Comparison of ENCODE assay signal across 15 cellular contexts in genomic region chr16:19001788-19002187, GRCh38. TPM values are rescaled to one million over a fixed set of nuclear protein-coding genes. Genes with fewer than 3 reads are reported as not detected.
A peak's percentile ranks its signal among the peaks of the same experiment; 100 is the strongest.
DNase-seq lines count a peak whose midpoint lies in the region; ATAC-seq, FAIRE-seq and TF ChIP-seq lines count a peak whose summit lies in the region.
"Had no signal": no experiment of that assay in that cellular context is flagged by ENCODE, and none has a peak within 500 bp of the region (broad histone marks: within the 10 kb centered on the region; RNA-seq: fewer than 3 reads in every experiment).

No MANE protein-coding gene starts in this region.

- peak overlapping the region; percentile 18 for H3K27ac Mint-ChIP-seq in astrocyte (ENCODE audit: unreplicated experiment)
- H3K27ac Mint-ChIP-seq: immature natural killer cell had no signal

- ATAC-seq in HepG2 (no peak), right lobe of liver (no peak), HG03571 (IDR thresholded peaks at IDR 0.05; ENCODE audit: unreplicated experiment) (no peak)

- no peak overlapping the region for H3K4me3 ChIP-seq in HepG2 (replicated peaks in 1 of 3; ENCODE audit: insufficient read depth in 1 of 3, low read depth in 2 of 3, low read length in 3 of 3)
- no peak overlapping the region for H3K4me3 ChIP-seq in right lobe of liver
- no peak overlapping the region for H3K4me3 ChIP-seq in astrocyte (ENCODE audit: insufficient read depth, low read depth, low read length)
- H3K4me3 ChIP-seq: BLaER1 had no signal

- in situ Hi-C loops in HepG2 (cut with HindIII; ENCODE audit: extremely low pct_ligation_motif_present, low pct_unique_long_range_greater_than_20kb) = no loop called here

- BruUV-seq in HepG2 (replicated peaks; lab: Mats Ljungman, UMichigan) = no TSS peak

- no peak overlapping the region for H3K27ac ChIP-seq in HepG2 (ENCODE audit: extremely low read length, insufficient read depth, low read length)
- no peak overlapping the region for H3K27ac ChIP-seq in right lobe of liver
- H3K27ac ChIP-seq in astrocyte (ENCODE audit: low read depth, low read length) = peak overlapping the region; percentile 1
- H3K27ac ChIP-seq: BLaER1 had no signal

- H3K4me1 ChIP-seq in HepG2 (ENCODE audit: insufficient read depth, low read length) = peaks cover 89% of the 10 kb centered on the region
- H3K4me1 ChIP-seq in right lobe of liver = peaks cover 0 to 8% (median 0%) of the 10 kb centered on the region in 4 donors
- peaks cover 21% of the 10 kb centered on the region for H3K4me1 ChIP-seq in astrocyte (ENCODE audit: insufficient read depth, low read length)
- H3K4me1 ChIP-seq: BLaER1 had no signal

- H3K79me2 ChIP-seq in HepG2 (ENCODE audit: insufficient read depth, low read length) (no peaks in the 10 kb centered on the region), astrocyte (ENCODE audit: insufficient read depth, low read length) (no peaks in the 10 kb centered on the region)

- no peak for TF ChIP-seq CTCF in HepG2 (CRISPR knock-in tag; IDR thresholded peaks at IDR 0.05)
- no peak for TF ChIP-seq CTCF in right lobe of liver (IDR thresholded peaks at IDR 0.05)
- no peak for TF ChIP-seq CTCF in astrocyte (IDR thresholded peaks at IDR 0.05; ENCODE audit: insufficient read depth, low read depth, low read length)

- H4K20me1 ChIP-seq in HepG2 (ENCODE audit: insufficient read depth, low read length) = no peaks in the 10 kb centered on the region
- no peaks in the 10 kb centered on the region for H4K20me1 ChIP-seq in astrocyte (ENCODE audit: insufficient read depth, low read length)
- H4K20me1 ChIP-seq: BLaER1 had no signal

- TF ChIP-seq POLR2A in HepG2 (IDR thresholded peaks at IDR 0.05; ENCODE audit: insufficient read depth in 1 of 2, low read depth in 2 of 2, low read length in 2 of 2) (no peak), right lobe of liver (IDR thresholded peaks at IDR 0.05) (no peak)

- H3K4me1 Mint-ChIP-seq in astrocyte (ENCODE audit: low read depth, unreplicated experiment) = peaks cover 6% of the 10 kb centered on the region
- H3K4me1 Mint-ChIP-seq: immature natural killer cell had no signal

- H3K36me3 ChIP-seq in HepG2 (replicated peaks in 1 of 2; ENCODE audit: control insufficient read depth in 1 of 2, insufficient read depth in 2 of 2, low read length in 2 of 2) (no peaks in the 10 kb centered on the region), right lobe of liver (no peaks in the 10 kb centered on the region), astrocyte (ENCODE audit: insufficient read depth, low read length) (no peaks in the 10 kb centered on the region)
- H3K36me3 ChIP-seq: BLaER1 had no signal

- no peak for FAIRE-seq in HepG2 (lab: Jason Lieb, UNC)
- no peak for FAIRE-seq in astrocyte (lab: Jason Lieb, UNC)

- H3K9me3 ChIP-seq in HepG2 (ENCODE audit: low read length) = no peaks in the 10 kb centered on the region
- H3K9me3 ChIP-seq in right lobe of liver = no peaks in the 10 kb centered on the region
- no peaks in the 10 kb centered on the region for H3K9me3 ChIP-seq in astrocyte (ENCODE audit: insufficient read depth, low read depth, low read length)
- H3K9me3 ChIP-seq: BLaER1 had no signal

- DNase-seq in HepG2 (ENCODE audit: low spot score) (no peak), right lobe of liver (no peak), astrocyte (ENCODE audit: low read depth) (peak; percentile 75), kidney tubule cell (ENCODE audit: low spot score) (peak; percentile 65), SHP77 treated with DMSO at 0.1 percent for 48 hours (lab: John Stamatoyannopoulos, UW) (no peak), T-helper 9 cell (no peak), DMS153 treated with DMSO at 0.1 percent for 48 hours (lab: John Stamatoyannopoulos, UW; ENCODE audit: unreplicated experiment) (no peak)
- DNase-seq: activated gamma-delta T cell; effector CD4-positive, alpha-beta T cell; immature natural killer cell; NCI-H1694 treated with DMSO at 0.1 percent for 48 hours; stimulated activated CD4-positive, alpha-beta T cell treated with anti-CD3 and anti-CD28 coated beads, Interleukin-1b, Interleukin-23, amount 100 ng/mL, for 48 hours had no signal

- H3K27me3 ChIP-seq in HepG2 (ENCODE audit: control insufficient read depth in 1 of 2, insufficient read depth in 2 of 2, low read length in 2 of 2) (no peaks in the 10 kb centered on the region), right lobe of liver (no peaks in the 10 kb centered on the region), astrocyte (ENCODE audit: insufficient read depth, low read length) (no peaks in the 10 kb centered on the region)
- H3K27me3 ChIP-seq: BLaER1 had no signal

- no peaks in the 10 kb centered on the region for H3K27me3 Mint-ChIP-seq in astrocyte (ENCODE audit: low read depth, unreplicated experiment)

- no peak overlapping the region for H2AFZ ChIP-seq in HepG2 (ENCODE audit: low read length)
- peak overlapping the region; percentile 14 for H2AFZ ChIP-seq in astrocyte (ENCODE audit: low read depth, low read length)

- H3K9me3 Mint-ChIP-seq in astrocyte (ENCODE audit: unreplicated experiment) = peaks cover 2% of the 10 kb centered on the region
- H3K9me3 Mint-ChIP-seq: immature natural killer cell had no signal

- no peak for TF ChIP-seq RAD21 in HepG2 (CRISPR knock-in tag; IDR thresholded peaks at IDR 0.05)

- H3K9ac ChIP-seq in HepG2 (ENCODE audit: insufficient read depth, low read depth, low read length) (no peak overlapping the region), astrocyte (ENCODE audit: low read length) (no peak overlapping the region)
- H3K9ac ChIP-seq: BLaER1 had no signal

- peaks cover 3% of the 10 kb centered on the region for H3K36me3 Mint-ChIP-seq in astrocyte (ENCODE audit: low read depth, unreplicated experiment)
- H3K36me3 Mint-ChIP-seq: immature natural killer cell had no signal

- CTCF ChIA-PET in HepG2 (lab: Yijun Ruan, JAX; ENCODE audit: low intra/inter-chr PET ratio, low total read pairs) = no interaction called here

- intact Hi-C loops in HepG2 (cut with micrococcal nuclease; ENCODE audit: unreplicated experiment) = no loop called here
- intact Hi-C loops in right lobe of liver (cut with DNase I) = no loop called here

- no peak overlapping the region for H3K4me3 Mint-ChIP-seq in astrocyte (ENCODE audit: unreplicated experiment)
- H3K4me3 Mint-ChIP-seq: immature natural killer cell, neural crest cell had no signal

- WGBS in HepG2 (ENCODE audit: low lambda C conversion rate) = 90% methylated on average over 4 of the region's 4 CpGs
- no CpG with 5 or more reads among the region's 4 CpGs for WGBS in right lobe of liver (ENCODE audit: insufficient coverage, low coverage, low lambda C conversion rate, missing lambda C conversion rate)

- POLR2A ChIA-PET in HepG2 (lab: Yijun Ruan, JAX) = no interaction called here

- TF ChIP-seq EP300 in HepG2 (IDR thresholded peaks at IDR 0.05; ENCODE audit: low read depth in 2 of 2, low read length in 2 of 2) = no peak
- 0 out of 2 replicates have a peak, but pooled peaks have one; percentile 4 for TF ChIP-seq EP300 in HepG2 (CRISPR knock-in tag; IDR thresholded peaks at IDR 0.05; ENCODE audit: borderline replicate concordance)

- H3K4me2 ChIP-seq in HepG2 (ENCODE audit: low read depth, low read length) (no peak overlapping the region), astrocyte (ENCODE audit: low read length) (no peak overlapping the region)
- H3K4me2 ChIP-seq: BLaER1 had no signal

RNA-seq across cellular contexts. Expression of gene TMC7, which starts 18.1 kb away (rescaled TPM):
- total RNA-seq in HepG2 (2016; rRNA removed; fragmentation: Illumina TruSeq; extraction: Trizol) (1.2 TPM in 2 replicates), right lobe of liver (under 1 TPM; 0.16 to 0.37 (median 0.27) TPM), astrocyte (4.7 and 6.7 TPM in 2 replicates)
- total RNA-seq in HepG2 (2016; cell fraction: cytosol; rRNA removed; fragmentation: Illumina TruSeq; extraction: Trizol; ENCODE audit: low read depth) = 0.20 and 0.62 TPM in 2 replicates
- 0.77 and 1.2 TPM in 2 replicates for total RNA-seq in HepG2 (2016; cell fraction: insoluble cytoplasmic fraction; rRNA removed; fragmentation: Illumina TruSeq; extraction: Trizol)
- 0.62 and 0.74 TPM in 2 replicates for total RNA-seq in HepG2 (2016; cell fraction: membrane; rRNA removed; fragmentation: Illumina TruSeq; extraction: Trizol)
- 1.6 and 2.1 TPM in 2 replicates for total RNA-seq in HepG2 (2016; cell fraction: nucleus; rRNA removed; fragmentation: Illumina TruSeq; extraction: Trizol)
- polyA plus RNA-seq in HepG2 (2011; rRNA removed) = 5.1 and 5.4 TPM in 2 replicates
- polyA plus RNA-seq in HepG2 (2011; cell fraction: cytosol; rRNA removed) = 3.4 and 5.0 TPM in 2 replicates
- polyA plus RNA-seq in HepG2 (2011; cell fraction: nucleus; rRNA removed) = 4.3 and 4.5 TPM in 2 replicates
- polyA plus RNA-seq in HepG2 (2012) = 2.8 and 4.5 TPM in 2 replicates
- 0.16 and 0.23 TPM in 2 replicates for polyA plus RNA-seq in HepG2 (2016; cell fraction: cytosol; fragmentation: Illumina TruSeq; extraction: Trizol; ENCODE audit: low read depth)
- polyA plus RNA-seq in HepG2 (2016; cell fraction: insoluble cytoplasmic fraction; fragmentation: Illumina TruSeq; extraction: Trizol; ENCODE audit: low read depth) = 1.0 and 1.1 TPM in 2 replicates
- polyA plus RNA-seq in HepG2 (2016; cell fraction: membrane; fragmentation: Illumina TruSeq; extraction: Trizol; ENCODE audit: low read depth) = 0.37 and 0.55 TPM in 2 replicates
- 3.2 TPM in 2 replicates for polyA plus RNA-seq in HepG2 (2016; cell fraction: nucleus; fragmentation: Illumina TruSeq; extraction: Trizol; ENCODE audit: insufficient read depth, low read depth)
- polyA minus RNA-seq in HepG2 (2011; rRNA and poly(A)+ RNA removed; ENCODE audit: low replicate concordance) = 4.8 and 9.6 TPM in 2 replicates
- polyA minus RNA-seq in HepG2 (2011; cell fraction: cytosol; rRNA and poly(A)+ RNA removed) = 6.1 and 6.4 TPM in 2 replicates
- 7.6 and 10.7 TPM in 2 replicates for polyA minus RNA-seq in HepG2 (2011; cell fraction: nucleus; rRNA and poly(A)+ RNA removed)
- polyA plus RNA-seq: immature natural killer cell had no signal

Comparison
In these comparisons a context has a peak if more than half of its experiments do, and no peak if none do; other contexts are left out.
1. DNase-seq: peak in astrocyte (single experiment) and kidney tubule cell (single experiment); none in HepG2 (single experiment), right lobe of liver (0 of 3), SHP77 treated with DMSO at 0.1 percent for 48 hours (single experiment), T-helper 9 cell (single experiment) and DMS153 treated with DMSO at 0.1 percent for 48 hours (single experiment).